Comparison of ENCODE assay signal across 18 cellular contexts in the genomic region with DNA sequence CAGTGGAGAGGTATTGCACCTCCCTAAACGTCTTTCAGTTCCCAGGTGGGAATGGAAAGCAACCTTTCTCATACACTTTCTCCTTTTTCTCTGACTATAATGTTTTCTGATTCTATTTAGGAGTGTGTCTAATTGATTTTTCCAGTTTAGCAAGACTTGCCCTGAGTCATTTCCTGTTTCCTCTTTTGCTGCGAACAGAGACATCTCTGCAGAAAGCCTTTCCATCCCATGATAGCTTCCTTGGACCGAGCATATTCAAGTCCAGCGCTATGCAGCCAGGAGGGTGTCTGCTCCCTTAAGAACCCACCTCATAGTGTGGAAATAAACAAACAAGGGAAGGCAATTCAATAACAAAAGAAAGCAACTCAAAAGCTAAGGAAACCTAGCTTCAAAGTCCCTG. TPM values are rescaled to one million over a fixed set of nuclear protein-coding genes. Genes with fewer than 3 reads are reported as not detected.
A peak's percentile ranks its signal among the peaks of the same experiment; 100 is the strongest.
DNase-seq lines count a peak whose midpoint lies in the region; TF ChIP-seq lines count a peak whose summit lies in the region.
"Had no signal": no experiment of that assay in that cellular context is flagged by ENCODE, and none has a peak within 500 bp of the region (broad histone marks: within the 10 kb centered on the region; RNA-seq: fewer than 3 reads in every experiment).

No MANE protein-coding gene starts in this region.

- H3K27me3 ChIP-seq in A673 (replicated peaks; ENCODE audit: insufficient read depth, low read depth, low read length, poor library complexity): no peaks in the 10 kb centered on the region
- H3K27me3 ChIP-seq in esophagus muscularis mucosa: no peaks in the 10 kb centered on the region
- no peaks in the 10 kb centered on the region for H3K27me3 ChIP-seq in left ventricle myocardium inferior (ENCODE audit: low read depth)
- no peaks in the 10 kb centered on the region for H3K27me3 ChIP-seq in CD8-positive, alpha-beta memory T cell (ENCODE audit: insufficient read depth, low read length, poor library complexity, severe bottlenecking)
- H3K27me3 ChIP-seq: Peyer's patch, tibial nerve had no signal

- CTCF ChIA-PET in A673 (lab: Charles Lee): interaction anchor here (0.6 kb wide), 1 partner anchor 1956 kb away, joined by 3 read pairs; no protein-coding TSS in a partner anchor
- CTCF ChIA-PET in CD8-positive, alpha-beta memory T cell (lab: Charles Lee): no interaction called here

- H3K36me3 ChIP-seq in A673 (ENCODE audit: insufficient read depth, low read length, poor library complexity, severe bottlenecking): no peaks in the 10 kb centered on the region
- H3K36me3 ChIP-seq in esophagus muscularis mucosa: no peaks in the 10 kb centered on the region
- H3K36me3 ChIP-seq in left ventricle myocardium inferior: no peaks in the 10 kb centered on the region
- H3K36me3 ChIP-seq in CD8-positive, alpha-beta memory T cell (ENCODE audit: insufficient read depth, low read length): no peaks in the 10 kb centered on the region
- H3K36me3 ChIP-seq: Peyer's patch, tibial nerve had no signal

- TF ChIP-seq EP300 in esophagus muscularis mucosa (IDR thresholded peaks at IDR 0.05): no peak

- peak overlapping the region; percentile 41; the same call in 1 of the 2 replicates for H3K4me3 Mint-ChIP-seq in HFFc6
- H3K4me3 Mint-ChIP-seq in CD8-positive, alpha-beta memory T cell: no peak overlapping the region
- H3K4me3 Mint-ChIP-seq: activated CD8-positive, alpha-beta memory T cell treated with anti-CD3 and anti-CD28 coated beads, Interleukin-2, amount 10 ng/mL, durations not matched to agents 7 days and 5 days; activated naive CD8-positive, alpha-beta T cell treated with anti-CD3 and anti-CD28 coated beads for 36 hours had no signal

- H3K9me3 ChIP-seq in A673 (ENCODE audit: low read depth, low read length, poor library complexity, severe bottlenecking): no peaks in the 10 kb centered on the region
- no peaks in the 10 kb centered on the region for H3K9me3 ChIP-seq in esophagus muscularis mucosa
- H3K9me3 ChIP-seq in left ventricle myocardium inferior (replicated peaks): no peaks in the 10 kb centered on the region
- H3K9me3 ChIP-seq in CD8-positive, alpha-beta memory T cell (ENCODE audit: low read length): no peaks in the 10 kb centered on the region
- H3K9me3 ChIP-seq: A549, Peyer's patch, tibial nerve had no signal

- H3K27ac ChIP-seq in A673 (ENCODE audit: low read depth, low read length, poor library complexity, severe bottlenecking) (peak overlapping the region; percentile 28), esophagus muscularis mucosa (replicated peaks in 1 of 4) (no peak overlapping the region), left ventricle myocardium inferior (replicated peaks) (no peak overlapping the region)
- H3K27ac ChIP-seq in CD8-positive, alpha-beta memory T cell (ENCODE audit: low read depth, low read length): no peak overlapping the region
- H3K27ac ChIP-seq: A549, Peyer's patch, tibial nerve, VCaP had no signal

- WGBS in esophagus muscularis mucosa: 49% methylated on average over 4 of the region's 4 CpGs

- H3K4me3 ChIP-seq in A673 (ENCODE audit: low read depth, low read length, poor library complexity, severe bottlenecking) (no peak overlapping the region), esophagus muscularis mucosa (no peak overlapping the region), left ventricle myocardium inferior (no peak overlapping the region)
- no peak overlapping the region for H3K4me3 ChIP-seq in CD8-positive, alpha-beta memory T cell (ENCODE audit: low read length)
- H3K4me3 ChIP-seq: A549, Peyer's patch, tibial nerve had no signal

- peaks cover 2% of the 10 kb centered on the region; the same call in 1 of the 2 replicates for H3K27me3 Mint-ChIP-seq in HFFc6 (ENCODE audit: insufficient read depth)
- no peaks in the 10 kb centered on the region for H3K27me3 Mint-ChIP-seq in CD8-positive, alpha-beta memory T cell
- H3K27me3 Mint-ChIP-seq: activated CD8-positive, alpha-beta memory T cell treated with anti-CD3 and anti-CD28 coated beads, Interleukin-2, amount 10 ng/mL, durations not matched to agents 7 days and 5 days; activated naive CD8-positive, alpha-beta T cell treated with anti-CD3 and anti-CD28 coated beads for 36 hours had no signal

- H3K9me3 Mint-ChIP-seq in HFFc6: no peaks in the 10 kb centered on the region; the same call in 1 of the 2 replicates
- peaks cover 2 to 13% (median 7%) of the 10 kb centered on the region in 5 donors for H3K9me3 Mint-ChIP-seq in CD8-positive, alpha-beta memory T cell
- H3K9me3 Mint-ChIP-seq: activated naive CD8-positive, alpha-beta T cell treated with anti-CD3 and anti-CD28 coated beads for 36 hours had no signal

- no TSS peak for BruUV-seq in A673 (replicated peaks; lab: Mats Ljungman, UMichigan)

- POLR2A ChIA-PET in A673 (lab: Charles Lee; ENCODE audit: low non-redundant PET): interaction anchor here (0.6 kb wide), 1 partner anchor 675 kb away, joined by 4 read pairs; no protein-coding TSS in a partner anchor
- POLR2A ChIA-PET in CD8-positive, alpha-beta memory T cell (lab: Charles Lee): no interaction called here

- no peak for TF ChIP-seq CTCF in A673 (conservative IDR thresholded peaks at IDR 0.05; ENCODE audit: low read depth, low read length)
- TF ChIP-seq CTCF in HFFc6 (IDR thresholded peaks at IDR 0.05): no peak
- TF ChIP-seq CTCF in esophagus muscularis mucosa (IDR thresholded peaks at IDR 0.05): no peak
- no peak for TF ChIP-seq CTCF in left ventricle myocardium inferior (IDR thresholded peaks at IDR 0.05; ENCODE audit: borderline replicate concordance)

- H3K4me1 Mint-ChIP-seq in HFFc6 (ENCODE audit: low read depth): peaks cover 17% of the 10 kb centered on the region; the same call in 1 of the 2 replicates
- no peaks in the 10 kb centered on the region for H3K4me1 Mint-ChIP-seq in CD8-positive, alpha-beta memory T cell
- H3K4me1 Mint-ChIP-seq: activated CD8-positive, alpha-beta memory T cell treated with anti-CD3 and anti-CD28 coated beads, Interleukin-2, amount 10 ng/mL, durations not matched to agents 7 days and 5 days had no signal

- H3K4me1 ChIP-seq in A673 (ENCODE audit: insufficient read depth, low read length, poor library complexity, severe bottlenecking) (peaks cover 34% of the 10 kb centered on the region), esophagus muscularis mucosa (no peaks in the 10 kb centered on the region), left ventricle myocardium inferior (no peaks in the 10 kb centered on the region)
- H3K4me1 ChIP-seq in CD8-positive, alpha-beta memory T cell (ENCODE audit: insufficient read depth, low read length): no peaks in the 10 kb centered on the region
- H3K4me1 ChIP-seq: A549, Peyer's patch, tibial nerve had no signal

- intact Hi-C loops in A673 (cut with micrococcal nuclease; ENCODE audit: unreplicated experiment) (no loop called here), esophagus muscularis mucosa (cut with DNase I) (no loop called here), left ventricle myocardium inferior (cut with micrococcal nuclease) (no loop called here)

- H3K27ac Mint-ChIP-seq in HFFc6: no peak overlapping the region
- no peak overlapping the region for H3K27ac Mint-ChIP-seq in CD8-positive, alpha-beta memory T cell
- H3K27ac Mint-ChIP-seq: activated CD8-positive, alpha-beta memory T cell treated with anti-CD3 and anti-CD28 coated beads, Interleukin-2, amount 10 ng/mL, durations not matched to agents 7 days and 5 days; activated naive CD8-positive, alpha-beta T cell treated with anti-CD3 and anti-CD28 coated beads for 36 hours had no signal

- DNase-seq in A673 (ENCODE audit: low spot score): peak; percentile 94
- no peak for DNase-seq in HFFc6
- DNase-seq in RKO (ENCODE audit: low spot score): peak; percentile 16
- DNase-seq in esophagus muscularis mucosa (ENCODE audit: extremely low spot score): peak; percentile 2
- no peak for DNase-seq in left ventricle myocardium inferior
- DNase-seq in CD8-positive, alpha-beta memory T cell: no peak
- DNase-seq in inferior parietal cortex (ENCODE audit: extremely low spot score): no peak
- no peak for DNase-seq in activated effector memory CD4-positive, alpha-beta T cell treated with Interleukin-2 at 50 U/mL for 16 hours
- DNase-seq: activated CD8-positive, alpha-beta memory T cell treated with anti-CD3 and anti-CD28 coated beads, Interleukin-2, amount 10 ng/mL, durations not matched to agents 7 days and 5 days; activated naive CD8-positive, alpha-beta T cell treated with anti-CD3 and anti-CD28 coated beads for 36 hours; Karpas-422; Peyer's patch; stimulated activated CD4-positive, alpha-beta T cell treated with anti-CD3 and anti-CD28 coated beads, Interleukin-15, amount 100 ng/mL, for 24 hours; stimulated activated CD8-positive, alpha-beta memory T cell treated with anti-CD3 and anti-CD28 coated beads, Interleukin-4, amount 100 ng/mL, for 48 hours had no signal

- TF ChIP-seq POLR2A in esophagus muscularis mucosa (IDR thresholded peaks at IDR 0.05; ENCODE audit: low read depth): no peak

- no peaks in the 10 kb centered on the region for H3K36me3 Mint-ChIP-seq in HFFc6 (ENCODE audit: low read depth)
- no peaks in the 10 kb centered on the region for H3K36me3 Mint-ChIP-seq in CD8-positive, alpha-beta memory T cell
- H3K36me3 Mint-ChIP-seq: activated CD8-positive, alpha-beta memory T cell treated with anti-CD3 and anti-CD28 coated beads, Interleukin-2, amount 10 ng/mL, durations not matched to agents 7 days and 5 days; activated naive CD8-positive, alpha-beta T cell treated with anti-CD3 and anti-CD28 coated beads for 36 hours had no signal

RNA-seq across cellular contexts. Expression of gene CDH6, which starts 60.0 kb away (rescaled TPM):
- total RNA-seq in A673 (2021): 3.6 and 4.1 TPM in 2 replicates
- 1 to 10 TPM in 4 of 6 experiments, under 1 TPM in 2; 0.26 to 6.6 (median 5.0) TPM for total RNA-seq in HFFc6 (2021; fragmentation: NEBNext Ultra II Directional; extraction: Animal tissue kit (Norgen Biotek cat#: 25700))
- total RNA-seq in esophagus muscularis mucosa: 1 to 10 TPM in 3 of 4 donors, under 1 TPM in 1; 0.83 to 5.3 (median 3.9) TPM
- total RNA-seq in left ventricle myocardium inferior: 2.8 TPM
- total RNA-seq in CD8-positive, alpha-beta memory T cell: not detected
- polyA plus RNA-seq in CD8-positive, alpha-beta memory T cell: not detected
- total RNA-seq: activated CD8-positive, alpha-beta memory T cell treated with anti-CD3 and anti-CD28 coated beads, Interleukin-2, amount 10 ng/mL, durations not matched to agents 7 days and 5 days; activated naive CD8-positive, alpha-beta T cell treated with anti-CD3 and anti-CD28 coated beads for 36 hours; dermis microvascular lymphatic vessel endothelial cell had no signal

Comparison
In these comparisons a context has a peak if more than half of its experiments do, and no peak if none do; other contexts are left out.
1. DNase-seq: peak in A673 (single experiment), RKO (single experiment) and esophagus muscularis mucosa (single experiment); none in HFFc6 (single experiment), left ventricle myocardium inferior (single experiment), CD8-positive, alpha-beta memory T cell (0 of 5), inferior parietal cortex (single experiment) and activated effector memory CD4-positive, alpha-beta T cell treated with Interleukin-2 at 50 U/mL for 16 hours (single experiment).